Comparison of ENCODE assay signal across 8 cellular contexts in genomic region chr11:65112551-65113360, GRCh38. TPM values are rescaled to one million over a fixed set of nuclear protein-coding genes. Genes with fewer than 3 reads are reported as not detected.
DNase-seq lines count a peak whose midpoint lies in the region; ATAC-seq and TF ChIP-seq lines count a peak whose summit lies in the region.

No MANE protein-coding gene starts in this region.

- peak overlapping the region; percentile 62; the same call in 1 of the 2 replicates for H2AFZ ChIP-seq in Loucy (ENCODE audit: low read length)

- H3K9me3 Mint-ChIP-seq in activated B cell treated with CpG ODN at 0.5 μM for 24 hours: no peaks in the 10 kb centered on the region

- peak overlapping the region; percentile 74 for H3K9ac ChIP-seq in Loucy (ENCODE audit: low read depth, low read length, poor library complexity, severe bottlenecking)

- H3K9me2 ChIP-seq in Loucy (replicated peaks; ENCODE audit: low read depth, low read length): no peaks in the 10 kb centered on the region

- CTCF ChIA-PET in activated B cell treated with CpG ODN at 0.5 μM for 24 hours (lab: Charles Lee): interaction anchor here (0.7 to 4.2 kb wide), 9 partner anchors 9 to 217 kb away, joined by 3 to 48 read pairs (median 5); partner anchors contain the start of genes ARL2, CAPN1, CDC42EP2 and FAU

- peaks cover 14% of the 10 kb centered on the region; the same call in 1 of the 2 replicates for H3K79me2 ChIP-seq in Loucy (ENCODE audit: insufficient read depth, low read length)

- peak overlapping the region; percentile 76 for H3K27ac Mint-ChIP-seq in activated B cell treated with CpG ODN at 0.5 μM for 24 hours

- H3K4me1 Mint-ChIP-seq in activated B cell treated with CpG ODN at 0.5 μM for 24 hours: peaks cover 54% of the 10 kb centered on the region

- POLR2A ChIA-PET in activated B cell treated with CpG ODN at 0.5 μM for 24 hours (lab: Charles Lee): interaction anchor here (0.6 to 15.3 kb wide), 14 partner anchors 9 to 746 kb away, joined by 3 to 546 read pairs (median 4); partner anchors contain the start of genes CAPN1, CDC42EP2, CFL1 and FAU

- peak overlapping the region; percentile 75 for H3K4me3 ChIP-seq in Loucy (ENCODE audit: low read length, poor library complexity, severe bottlenecking)
- peak overlapping the region; percentile 54 to 62 (median 54) for H3K4me3 ChIP-seq in right lobe of liver

- peaks cover 5% of the 10 kb centered on the region; the same call in 1 of the 2 replicates for H3F3A ChIP-seq in Loucy (ENCODE audit: low read depth)

- TF ChIP-seq POLR2A in right lobe of liver (IDR thresholded peaks at IDR 0.05): peak; percentile 15

- whole genome bisulfite sequencing in right lobe of liver (ENCODE audit: insufficient coverage, low coverage, low lambda C conversion rate, missing lambda C conversion rate): 0% methylated on average over 4 of the region's 57 CpGs

- H3K27me3 ChIP-seq in Loucy (ENCODE audit: insufficient read depth, low read length, poor library complexity, severe bottlenecking) (no peaks in the 10 kb centered on the region), right lobe of liver (no peaks in the 10 kb centered on the region)

- no peaks in the 10 kb centered on the region for H3K27me3 Mint-ChIP-seq in activated B cell treated with CpG ODN at 0.5 μM for 24 hours

- in situ Hi-C loops in ACHN (cut with HindIII; ENCODE audit: low pct_ligation_motif_present, low pct_unique_long_range_greater_than_20kb, low sequenced_read_pairs) (no loop called here), GM13976 (cut with MboI; ENCODE audit: low sequenced_read_pairs, unreplicated experiment) (no loop called here)

- H3K9me3 ChIP-seq in Loucy (ENCODE audit: insufficient read depth, low read depth, low read length) (no peaks in the 10 kb centered on the region), right lobe of liver (no peaks in the 10 kb centered on the region)

- H3K4me3 Mint-ChIP-seq in activated B cell treated with CpG ODN at 0.5 μM for 24 hours: peak overlapping the region; percentile 89

- peak; percentile 43 for ATAC-seq in activated B cell treated with CpG ODN at 0.5 μM for 24 hours (ENCODE audit: low read depth)
- ATAC-seq in right lobe of liver: peak; percentile 38 to 64 (median 44)
- ATAC-seq in HG02678 (IDR thresholded peaks at IDR 0.05; ENCODE audit: unreplicated experiment): no peak

- peak overlapping the region; percentile 97 for H3K4me2 ChIP-seq in Loucy (ENCODE audit: low read depth, low read length, poor library complexity, severe bottlenecking)

- peak; percentile 98 for TF ChIP-seq CTCF in GM13976 (IDR thresholded peaks at IDR 0.05; ENCODE audit: borderline replicate concordance, control extremely low read depth, extremely low read depth, insufficient read depth, missing control alignments)
- TF ChIP-seq CTCF in Loucy (conservative IDR thresholded peaks at IDR 0.05; ENCODE audit: low read length): peak; percentile 74
- TF ChIP-seq CTCF in activated B cell treated with CpG ODN at 0.5 μM for 24 hours (IDR thresholded peaks at IDR 0.05): peak; percentile 29
- TF ChIP-seq CTCF in right lobe of liver (IDR thresholded peaks at IDR 0.05): peak; percentile 85 to 97 (median 91)

- intact Hi-C loops in activated B cell treated with CpG ODN at 0.5 μM for 24 hours (cut with micrococcal nuclease): loop anchor here (5.0 kb wide), 1 partner anchor 400 kb away; no protein-coding TSS in a partner anchor
- intact Hi-C loops in right lobe of liver (cut with DNase I): loop anchor here in 1 of 2 donors (5.0 kb wide), 1 partner anchor 145 kb away; no protein-coding TSS in a partner anchor

- DNase-seq in ACHN: peak; percentile 40
- DNase-seq in GM13976 (ENCODE audit: low spot score): peak; percentile 83
- peak; percentile 75 for DNase-seq in activated B cell treated with CpG ODN at 0.5 μM for 24 hours
- DNase-seq in cerebellum (ENCODE audit: low spot score): peak; percentile 73
- peak; percentile 73 to 82 (median 75) for DNase-seq in right lobe of liver
- DNase-seq in stimulated activated CD4-positive, alpha-beta T cell treated with anti-CD3 and anti-CD28 coated beads, TNF-alpha, amount 100 ng/mL, for 1 hour (ENCODE audit: low read depth in 3 of 3, low spot score in 1 of 3): peak; percentile 43 to 68 (median 54)

- peak overlapping the region; percentile 64 to 93 (median 69) for H3K27ac ChIP-seq in right lobe of liver

- peaks cover 29% of the 10 kb centered on the region for H3K36me3 Mint-ChIP-seq in activated B cell treated with CpG ODN at 0.5 μM for 24 hours (ENCODE audit: low read depth)

- peaks cover 6% of the 10 kb centered on the region for H4K20me1 ChIP-seq in Loucy (ENCODE audit: insufficient read depth, low read length, poor library complexity, severe bottlenecking)

- H3K36me3 ChIP-seq in Loucy (ENCODE audit: insufficient read depth, low read length) (peaks cover 13% of the 10 kb centered on the region; the same call in 1 of the 2 replicates), right lobe of liver (peaks cover 0 to 7% (median 3%) of the 10 kb centered on the region in 4 donors)

- H3K4me1 ChIP-seq in Loucy (ENCODE audit: insufficient read depth, low read length, poor library complexity, severe bottlenecking) (peaks cover 26% of the 10 kb centered on the region), right lobe of liver (peaks cover 0 to 44% (median 24%) of the 10 kb centered on the region in 4 donors)

RNA-seq across cellular contexts. Expression of gene TM7SF2, which starts 1.1 kb away (rescaled TPM):
- total RNA-seq in activated B cell treated with CpG ODN at 0.5 μM for 24 hours (24.6 and 25.4 TPM in 2 replicates), cerebellum (30.4 TPM), right lobe of liver (100 to 1,000 TPM in 1 of 6 experiments, 10 to 100 TPM in 5; 25.6 to 112 (median 37.8) TPM)

RNA-seq across cellular contexts. Expression of gene ZNHIT2, which starts 4.7 kb away (rescaled TPM):
- 11.3 and 13.4 TPM in 2 replicates for total RNA-seq in activated B cell treated with CpG ODN at 0.5 μM for 24 hours
- total RNA-seq in cerebellum: 3.6 TPM
- 10 to 100 TPM in 2 of 6 experiments, 1 to 10 TPM in 4; 4.9 to 15.7 (median 6.2) TPM for total RNA-seq in right lobe of liver

RNA-seq across cellular contexts. Expression of gene FAU, which starts 9.2 kb away (rescaled TPM):
- total RNA-seq in activated B cell treated with CpG ODN at 0.5 μM for 24 hours (1,416 and 1,501 TPM in 2 replicates), cerebellum (165 TPM), right lobe of liver (100 to 1,000 TPM; 287 to 472 (median 343) TPM)

RNA-seq across cellular contexts. Expression of gene MRPL49, which starts 9.4 kb away (rescaled TPM):
- total RNA-seq in activated B cell treated with CpG ODN at 0.5 μM for 24 hours: 60.0 and 62.4 TPM in 2 replicates
- 18.9 TPM for total RNA-seq in cerebellum
- 10 to 100 TPM; 26.3 to 51.7 (median 28.4) TPM for total RNA-seq in right lobe of liver

RNA-seq across cellular contexts. Expression of gene VPS51, which starts 16.7 kb away (rescaled TPM):
- total RNA-seq in activated B cell treated with CpG ODN at 0.5 μM for 24 hours (224 and 243 TPM in 2 replicates), cerebellum (102 TPM), right lobe of liver (100 to 1,000 TPM in 2 of 6 experiments, 10 to 100 TPM in 4; 41.5 to 170 (median 50.2) TPM)

Comparison
In these comparisons a context has a peak if more than half of its experiments do, and no peak if none do; other contexts are left out.
1. CTCF ChIP-seq: peak in every context shown above with its lines; median percentile 98 in GM13976; 91 in right lobe of liver; 74 in Loucy; 29 in activated B cell treated with CpG ODN at 0.5 μM for 24 hours.